8 cellular contexts compared by ENCODE assay signal in the genomic region with DNA sequence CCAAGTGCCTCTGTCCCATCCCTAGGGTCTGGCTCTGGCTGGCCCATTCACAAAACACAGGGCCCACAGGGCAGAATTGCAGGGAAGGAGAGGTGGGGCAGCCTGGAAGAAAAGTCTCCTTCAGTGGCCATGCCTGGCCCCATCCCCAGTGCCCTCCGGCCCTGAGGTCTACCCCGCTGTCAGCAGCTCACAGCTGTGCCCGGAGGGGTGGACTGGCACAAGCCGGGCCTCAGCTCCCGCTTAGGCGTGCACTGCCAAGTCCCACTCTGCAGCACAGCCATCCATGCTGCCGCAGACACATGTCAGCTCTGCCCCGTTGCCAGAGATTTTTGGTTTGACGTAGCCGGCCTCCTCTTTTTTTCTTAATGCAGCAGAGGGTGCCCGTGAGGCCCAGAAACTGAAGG. TPM values are rescaled to one million over a fixed set of nuclear protein-coding genes. Genes with fewer than 3 reads are reported as not detected.
A peak's percentile ranks its signal among the peaks of the same experiment; 100 is the strongest.
DNase-seq lines count a peak whose midpoint lies in the region; ATAC-seq and TF ChIP-seq lines count a peak whose summit lies in the region.

No MANE protein-coding gene starts in this region.

- H4K5ac ChIP-seq in IMR-90 (ENCODE audit: low read depth, low read length), result no peak overlapping the region

- no peak overlapping the region for H3K14ac ChIP-seq in IMR-90 (replicated peaks; ENCODE audit: low read depth, low read length)

- no peaks in the 10 kb centered on the region for H3K9me1 ChIP-seq in IMR-90 (ENCODE audit: insufficient read depth, low read length)

- H3K4me1 ChIP-seq in IMR-90 (ENCODE audit: control insufficient read depth, insufficient read depth, low read length), result 0 out of 2 replicates have a peak, but pooled peaks cover 2% of the 10 kb centered on the region

- H3K36me3 ChIP-seq in IMR-90 (ENCODE audit: control insufficient read depth, insufficient read depth, low read length) (no peaks in the 10 kb centered on the region), WERI-Rb-1 (no peaks in the 10 kb centered on the region)

- H3K27me3 Mint-ChIP-seq in stimulated activated naive B cell treated with anti-CD40 and anti-IgM and Interleukin-4, amounts not matched to agents 10 μg/mL and 1 μg/mL and 100 μg/mL, for 72 hours, result peaks cover 31 to 34% of the 10 kb centered on the region in 2 donors

- ATAC-seq in IMR-90 (ENCODE audit: low read depth) (peak; percentile 42), HG03280 (IDR thresholded peaks at IDR 0.05; ENCODE audit: unreplicated experiment) (no peak), HG03457 (IDR thresholded peaks at IDR 0.05; ENCODE audit: unreplicated experiment) (no peak)
- ATAC-seq in stimulated activated naive B cell treated with anti-CD40 and anti-IgM and Interleukin-4, amounts not matched to agents 10 μg/mL and 1 μg/mL and 100 μg/mL, for 72 hours (replicated peaks), result peak; percentile 76 to 82

- H3K4me2 ChIP-seq in IMR-90 (ENCODE audit: low read depth, low read length), result no peak overlapping the region; the same call in 1 of the 2 replicates

- H3K9ac ChIP-seq in IMR-90 (ENCODE audit: low read depth, low read length), result no peak overlapping the region

- no peak overlapping the region for H3K56ac ChIP-seq in IMR-90 (ENCODE audit: extremely low read depth, insufficient read depth, low read length)

- no peak for TF ChIP-seq RAD21 in IMR-90 (IDR thresholded peaks at IDR 0.05; ENCODE audit: low read length)

- peaks cover 12 to 42% of the 10 kb centered on the region in 2 donors for H3K4me1 Mint-ChIP-seq in stimulated activated naive B cell treated with anti-CD40 and anti-IgM and Interleukin-4, amounts not matched to agents 10 μg/mL and 1 μg/mL and 100 μg/mL, for 72 hours

- no peaks in the 10 kb centered on the region for H4K20me1 ChIP-seq in IMR-90 (ENCODE audit: insufficient read depth, low read length)

- DNase-seq in IMR-90, result no peak
- peak; percentile 84 for DNase-seq in WERI-Rb-1
- DNase-seq in hippocampal formation (lab: John Stamatoyannopoulos, UW), result peak; percentile 89 to 96
- DNase-seq in stimulated activated naive B cell treated with anti-CD40 and anti-IgM and Interleukin-4, amounts not matched to agents 10 μg/mL and 1 μg/mL and 100 μg/mL, for 72 hours, result peak; percentile 23
- DNase-seq in NCI-H187 treated with DMSO at 0.1 percent for 48 hours (lab: John Stamatoyannopoulos, UW), result no peak
- no peak for DNase-seq in foreskin melanocyte

- peaks cover 10% of the 10 kb centered on the region for H3K27me3 ChIP-seq in IMR-90 (ENCODE audit: control insufficient read depth, insufficient read depth, low read length)
- H3K27me3 ChIP-seq in WERI-Rb-1 (ENCODE audit: insufficient read depth, low read depth, severe bottlenecking), result no peaks in the 10 kb centered on the region

- H2BK120ac ChIP-seq in IMR-90 (ENCODE audit: low read depth, low read length), result no peak overlapping the region

- BruUV-seq in IMR-90 (replicated peaks; lab: Mats Ljungman, UMichigan), result no TSS peak

- in situ Hi-C loops in IMR-90 (cut with MboI; ENCODE audit: low sequenced_read_pairs), result no loop called here

- no peak overlapping the region for H3K18ac ChIP-seq in IMR-90 (ENCODE audit: low read depth, low read length)

- H3K4me3 Mint-ChIP-seq in stimulated activated naive B cell treated with anti-CD40 and anti-IgM and Interleukin-4, amounts not matched to agents 10 μg/mL and 1 μg/mL and 100 μg/mL, for 72 hours, result no peak overlapping the region

- H4K91ac ChIP-seq in IMR-90 (ENCODE audit: insufficient read depth, low read depth, low read length), result no peak overlapping the region

- TF ChIP-seq CTCF in IMR-90 (conservative IDR thresholded peaks at IDR 0.05; ENCODE audit: low read depth, low read length) (no peak), WERI-Rb-1 (IDR thresholded peaks at IDR 0.05; ENCODE audit: low read depth, low read length) (no peak)

- no peak overlapping the region for H4K8ac ChIP-seq in IMR-90 (ENCODE audit: low read depth in 2 of 2, low read length in 2 of 2)

- POLR2A ChIA-PET in IMR-90 (lab: Charles Lee; ENCODE audit: unreplicated experiment), result no interaction called here

- H3K36me3 Mint-ChIP-seq in stimulated activated naive B cell treated with anti-CD40 and anti-IgM and Interleukin-4, amounts not matched to agents 10 μg/mL and 1 μg/mL and 100 μg/mL, for 72 hours, result no peaks in the 10 kb centered on the region

- no peak overlapping the region for H3K23ac ChIP-seq in IMR-90 (ENCODE audit: low read depth, low read length)

- H3K9me3 ChIP-seq in IMR-90 (ENCODE audit: control insufficient read depth, insufficient read depth, low read length), result no peaks in the 10 kb centered on the region
- no peaks in the 10 kb centered on the region for H3K9me3 ChIP-seq in WERI-Rb-1 (ENCODE audit: severe bottlenecking)

- H3K27ac Mint-ChIP-seq in stimulated activated naive B cell treated with anti-CD40 and anti-IgM and Interleukin-4, amounts not matched to agents 10 μg/mL and 1 μg/mL and 100 μg/mL, for 72 hours, result no peak overlapping the region

- peak overlapping the region; percentile 56 for H2AFZ ChIP-seq in IMR-90 (replicated peaks; ENCODE audit: low read length, poor library complexity)

- H2BK20ac ChIP-seq in IMR-90 (ENCODE audit: low read depth, low read length), result no peak overlapping the region

- H3K27ac ChIP-seq in IMR-90 (ENCODE audit: insufficient read depth, low read length) (no peak overlapping the region), WERI-Rb-1 (peak overlapping the region; percentile 12)

- H2AK5ac ChIP-seq in IMR-90 (ENCODE audit: low read depth, low read length), result no peak overlapping the region

- peaks cover 0 to 2% of the 10 kb centered on the region in 2 donors for H3K9me3 Mint-ChIP-seq in stimulated activated naive B cell treated with anti-CD40 and anti-IgM and Interleukin-4, amounts not matched to agents 10 μg/mL and 1 μg/mL and 100 μg/mL, for 72 hours

- no peak for TF ChIP-seq POLR2A in IMR-90 (IDR thresholded peaks at IDR 0.05; ENCODE audit: low read depth, low read length)

- no peak overlapping the region for H2AK9ac ChIP-seq in IMR-90 (replicated peaks; ENCODE audit: low read depth, low read length, poor library complexity)

- 5% methylated on average over 11 of the region's 11 CpGs; no CpG with 5 or more reads in 1 of the 2 experiments for WGBS in IMR-90 (ENCODE audit: extremely low coverage in 2 of 2, insufficient read length in 1 of 2), 2 experiments

- no peaks in the 10 kb centered on the region for H3K79me1 ChIP-seq in IMR-90 (ENCODE audit: low read depth in 1 of 2, low read length in 2 of 2)

- H3K4ac ChIP-seq in IMR-90 (ENCODE audit: low read depth, low read length), result no peak overlapping the region

- CTCF ChIA-PET in IMR-90 (lab: Yijun Ruan, JAX), result interaction anchor here (0.6 to 2.1 kb wide), 3 partner anchors 9 to 31 kb away, joined by 3 to 7 read pairs (median 5); no protein-coding TSS in a partner anchor

- H2BK5ac ChIP-seq in IMR-90 (ENCODE audit: low read depth, low read length, poor library complexity, severe bottlenecking), result no peak overlapping the region

- no peak overlapping the region for H2BK15ac ChIP-seq in IMR-90 (ENCODE audit: low read depth, low read length)

- intact Hi-C loops in IMR-90 (cut with micrococcal nuclease), result no loop called here

- H3K4me3 ChIP-seq in IMR-90 (ENCODE audit: insufficient read depth, low read depth, low read length) (no peak overlapping the region), WERI-Rb-1 (ENCODE audit: low read depth, low read length) (peak overlapping the region; percentile 13; the same call in 1 of the 2 replicates)

- dilution Hi-C loops in IMR-90 (cut with HindIII; ENCODE audit: low sequenced_read_pairs, unreplicated experiment), result no loop called here

TF ChIP-seq in IMR-90, 13 proteins besides CTCF, POLR2A, EP300 and RAD21 (continues in another document):
- TF ChIP-seq BHLHE40 (IDR thresholded peaks at IDR 0.05; ENCODE audit: low read depth, low read length) (no peak), CEBPB (IDR thresholded peaks at IDR 0.05; ENCODE audit: low read depth, low read length) (no peak), MAZ (IDR thresholded peaks at IDR 0.05; ENCODE audit: borderline replicate concordance, low read depth, low read length) (no peak), CHD1 (IDR thresholded peaks at IDR 0.05; ENCODE audit: low read depth, low read length) (no peak), RFX5 (IDR thresholded peaks at IDR 0.05; ENCODE audit: low read depth, low read length) (no peak), SMC3 (IDR thresholded peaks at IDR 0.05; ENCODE audit: low read depth, low read length) (no peak), FOS (IDR thresholded peaks at IDR 0.05; ENCODE audit: low read depth, low read length) (no peak), MXI1 (IDR thresholded peaks at IDR 0.05; ENCODE audit: borderline replicate concordance, low read depth, low read length) (no peak)
- TF ChIP-seq, protein P1, sequence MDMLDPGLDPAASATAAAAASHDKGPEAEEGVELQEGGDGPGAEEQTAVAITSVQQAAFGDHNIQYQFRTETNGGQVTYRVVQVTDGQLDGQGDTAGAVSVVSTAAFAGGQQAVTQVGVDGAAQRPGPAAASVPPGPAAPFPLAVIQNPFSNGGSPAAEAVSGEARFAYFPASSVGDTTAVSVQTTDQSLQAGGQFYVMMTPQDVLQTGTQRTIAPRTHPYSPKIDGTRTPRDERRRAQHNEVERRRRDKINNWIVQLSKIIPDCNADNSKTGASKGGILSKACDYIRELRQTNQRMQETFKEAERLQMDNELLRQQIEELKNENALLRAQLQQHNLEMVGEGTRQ (IDR thresholded peaks at IDR 0.05; ENCODE audit: low read depth, low read length), result no peak
- TF ChIP-seq, protein P2, sequence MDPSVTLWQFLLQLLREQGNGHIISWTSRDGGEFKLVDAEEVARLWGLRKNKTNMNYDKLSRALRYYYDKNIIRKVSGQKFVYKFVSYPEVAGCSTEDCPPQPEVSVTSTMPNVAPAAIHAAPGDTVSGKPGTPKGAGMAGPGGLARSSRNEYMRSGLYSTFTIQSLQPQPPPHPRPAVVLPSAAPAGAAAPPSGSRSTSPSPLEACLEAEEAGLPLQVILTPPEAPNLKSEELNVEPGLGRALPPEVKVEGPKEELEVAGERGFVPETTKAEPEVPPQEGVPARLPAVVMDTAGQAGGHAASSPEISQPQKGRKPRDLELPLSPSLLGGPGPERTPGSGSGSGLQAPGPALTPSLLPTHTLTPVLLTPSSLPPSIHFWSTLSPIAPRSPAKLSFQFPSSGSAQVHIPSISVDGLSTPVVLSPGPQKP (IDR thresholded peaks at IDR 0.05; ENCODE audit: borderline replicate concordance, low read depth, low read length), result no peak

RNA-seq across cellular contexts. Expression of a gene that starts 3.9 kb away (rescaled TPM):
- under 0.01 TPM in 2 replicates for total RNA-seq in IMR-90 (2012; rRNA removed)
- 0.05 and 0.10 TPM in 2 replicates for polyA plus RNA-seq in IMR-90 (2012; rRNA removed)
- polyA plus RNA-seq in IMR-90 (2012; cell fraction: cytosol; rRNA removed), result 0.04 TPM in 2 replicates
- polyA plus RNA-seq in IMR-90 (2012; cell fraction: nucleus; rRNA removed; ENCODE audit: low replicate concordance), result 0.01 TPM in 2 replicates

RNA-seq across cellular contexts. Expression of a gene that starts 27.7 kb away (rescaled TPM):
- under 0.01 and 0.18 TPM in 2 replicates for total RNA-seq in IMR-90 (2012; rRNA removed)
- polyA plus RNA-seq in IMR-90 (2012; rRNA removed), result 0.33 and 0.44 TPM in 2 replicates
- 0.12 and 0.30 TPM in 2 replicates for polyA plus RNA-seq in IMR-90 (2012; cell fraction: cytosol; rRNA removed)
- polyA plus RNA-seq in IMR-90 (2012; cell fraction: nucleus; rRNA removed; ENCODE audit: low replicate concordance), result 0.59 and 0.63 TPM in 2 replicates

RNA-seq across cellular contexts. Expression of a gene that starts 44.5 kb away (rescaled TPM):
- not detected in 2 replicates for total RNA-seq in IMR-90 (2012; rRNA removed)
- not detected in 2 replicates for polyA plus RNA-seq in IMR-90 (2012; rRNA removed)
- polyA plus RNA-seq in IMR-90 (2012; cell fraction: cytosol; rRNA removed), result not detected in 2 replicates
- polyA plus RNA-seq in IMR-90 (2012; cell fraction: nucleus; rRNA removed; ENCODE audit: low replicate concordance), result not detected in 2 replicates

Comparison
In these comparisons a context has a peak if more than half of its experiments do, and no peak if none do; other contexts are left out.
1. ATAC-seq: peak in IMR-90 (single experiment) and stimulated activated naive B cell treated with anti-CD40 and anti-IgM and Interleukin-4, amounts not matched to agents 10 μg/mL and 1 μg/mL and 100 μg/mL, for 72 hours (2 of 2); none in HG03280 (single experiment) and HG03457 (single experiment).
2. DNase-seq: peak in WERI-Rb-1 (single experiment), hippocampal formation (2 of 2) and stimulated activated naive B cell treated with anti-CD40 and anti-IgM and Interleukin-4, amounts not matched to agents 10 μg/mL and 1 μg/mL and 100 μg/mL, for 72 hours (single experiment); none in IMR-90 (single experiment), NCI-H187 treated with DMSO at 0.1 percent for 48 hours (single experiment) and foreskin melanocyte (single experiment).